Comparison of ENCODE assay signal across 2 cellular contexts in genomic region chr22:19852177-19852781, GRCh38.
TF ChIP-seq lines count a peak whose summit lies in the region.

No MANE protein-coding gene starts in this region.

TF ChIP-seq in SK-N-SH, 30 proteins besides CTCF, POLR2A, EP300 and RAD21 (continued from another document):
- no peak for TF ChIP-seq REST (IDR thresholded peaks at IDR 0.05; ENCODE audit: low read depth, low read length)

TF ChIP-seq in SK-N-SH treated with all-trans-retinoic acid at 6 μM for 48 hours, 23 proteins besides CTCF, POLR2A, EP300 and RAD21 (continued from another document):
- no peak for TF ChIP-seq POU6F1 (CRISPR knock-in tag; IDR thresholded peaks at IDR 0.05; ENCODE audit: borderline replicate concordance, low read depth)
